Comparison of ENCODE assay signal across 1 cellular context in the genomic region with DNA sequence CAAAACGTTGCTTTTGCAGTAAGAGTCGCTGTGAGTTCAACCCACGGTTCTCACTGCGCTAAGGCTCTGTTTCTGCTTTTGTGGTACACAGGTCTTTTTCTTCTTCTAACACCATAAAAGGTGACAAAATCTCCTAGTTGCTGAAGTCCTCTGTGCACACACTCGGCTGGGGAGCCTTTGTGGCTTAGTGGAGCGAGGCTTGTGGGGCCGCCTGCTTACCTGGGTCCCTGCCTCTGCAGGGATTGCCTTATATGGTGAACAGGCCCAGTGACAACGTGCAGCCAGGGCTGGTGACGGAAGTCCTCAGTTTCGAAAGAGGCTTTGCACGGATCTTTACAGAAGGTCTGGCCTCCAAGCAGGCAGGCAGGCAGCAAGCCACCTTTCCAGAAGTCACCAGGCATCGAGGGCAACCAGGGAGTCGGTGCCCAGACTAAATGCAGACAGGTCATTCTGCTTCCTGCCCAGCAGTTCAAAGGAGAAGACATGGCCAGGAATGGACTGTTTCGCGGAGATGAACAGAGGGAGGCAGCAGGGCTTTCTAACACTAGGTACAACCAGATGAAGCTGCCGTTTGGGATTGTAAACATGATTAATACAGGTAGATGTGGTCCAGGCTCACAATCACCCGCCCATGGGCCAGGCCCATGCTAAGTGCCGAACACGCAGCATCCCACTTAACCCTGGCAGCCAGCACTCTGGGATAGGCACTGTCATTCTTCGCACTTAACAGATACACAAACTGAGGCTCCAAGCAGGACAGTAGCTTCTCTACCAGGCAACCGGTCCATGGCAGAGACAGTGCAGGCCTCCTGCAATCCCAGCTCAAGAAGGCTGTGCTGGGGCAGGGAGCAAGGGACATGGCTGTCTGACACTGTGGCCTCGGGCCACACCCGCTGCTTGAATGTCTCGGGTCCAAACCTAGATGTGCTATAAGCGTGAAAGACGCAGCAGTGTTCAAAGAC.
TF ChIP-seq lines count a peak whose summit lies in the region.

No MANE protein-coding gene starts in this region.

TF ChIP-seq in K562, 482 proteins besides CTCF, POLR2A, EP300 and RAD21 (continued from another document):
- no peak for TF ChIP-seq JUNB (CRISPR knock-in tag; conservative IDR thresholded peaks at IDR 0.05)
- no peak for TF ChIP-seq STAT5B (CRISPR knock-in tag; IDR thresholded peaks at IDR 0.05)
- no peak for TF ChIP-seq MIER1 (IDR thresholded peaks at IDR 0.05; ENCODE audit: low read depth)
- 0 out of 2 replicates have a peak, but pooled peaks have one; percentile 46 for TF ChIP-seq MYNN (IDR thresholded peaks at IDR 0.05)
- no peak for TF ChIP-seq MYNN (CRISPR knock-in tag; IDR thresholded peaks at IDR 0.05)
- TF ChIP-seq BCOR (IDR thresholded peaks at IDR 0.05): peak; percentile 81
- TF ChIP-seq, protein P1, sequence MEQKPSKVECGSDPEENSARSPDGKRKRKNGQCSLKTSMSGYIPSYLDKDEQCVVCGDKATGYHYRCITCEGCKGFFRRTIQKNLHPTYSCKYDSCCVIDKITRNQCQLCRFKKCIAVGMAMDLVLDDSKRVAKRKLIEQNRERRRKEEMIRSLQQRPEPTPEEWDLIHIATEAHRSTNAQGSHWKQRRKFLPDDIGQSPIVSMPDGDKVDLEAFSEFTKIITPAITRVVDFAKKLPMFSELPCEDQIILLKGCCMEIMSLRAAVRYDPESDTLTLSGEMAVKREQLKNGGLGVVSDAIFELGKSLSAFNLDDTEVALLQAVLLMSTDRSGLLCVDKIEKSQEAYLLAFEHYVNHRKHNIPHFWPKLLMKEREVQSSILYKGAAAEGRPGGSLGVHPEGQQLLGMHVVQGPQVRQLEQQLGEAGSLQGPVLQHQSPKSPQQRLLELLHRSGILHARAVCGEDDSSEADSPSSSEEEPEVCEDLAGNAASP (IDR thresholded peaks at IDR 0.05): no peak
- TF ChIP-seq CREM (IDR thresholded peaks at IDR 0.05; ENCODE audit: low read depth): no peak
- no peak for TF ChIP-seq ILF3 (IDR thresholded peaks at IDR 0.05; ENCODE audit: borderline replicate concordance)
- no peak for TF ChIP-seq MED1 (CRISPR knock-in tag; IDR thresholded peaks at IDR 0.05; ENCODE audit: borderline replicate concordance)
- no peak for TF ChIP-seq KDM2B (CRISPR knock-in tag; IDR thresholded peaks at IDR 0.05)
- 0 out of 2 replicates have a peak, but pooled peaks have one; percentile 35 for TF ChIP-seq HDAC2 (IDR thresholded peaks at IDR 0.05)
- no peak for TF ChIP-seq SRSF7 (optimal IDR thresholded peaks at IDR 0.05; ENCODE audit: low read depth, low read length)
- TF ChIP-seq ZNF3 (CRISPR knock-in tag; IDR thresholded peaks at IDR 0.05): no peak
- TF ChIP-seq, protein P2, sequence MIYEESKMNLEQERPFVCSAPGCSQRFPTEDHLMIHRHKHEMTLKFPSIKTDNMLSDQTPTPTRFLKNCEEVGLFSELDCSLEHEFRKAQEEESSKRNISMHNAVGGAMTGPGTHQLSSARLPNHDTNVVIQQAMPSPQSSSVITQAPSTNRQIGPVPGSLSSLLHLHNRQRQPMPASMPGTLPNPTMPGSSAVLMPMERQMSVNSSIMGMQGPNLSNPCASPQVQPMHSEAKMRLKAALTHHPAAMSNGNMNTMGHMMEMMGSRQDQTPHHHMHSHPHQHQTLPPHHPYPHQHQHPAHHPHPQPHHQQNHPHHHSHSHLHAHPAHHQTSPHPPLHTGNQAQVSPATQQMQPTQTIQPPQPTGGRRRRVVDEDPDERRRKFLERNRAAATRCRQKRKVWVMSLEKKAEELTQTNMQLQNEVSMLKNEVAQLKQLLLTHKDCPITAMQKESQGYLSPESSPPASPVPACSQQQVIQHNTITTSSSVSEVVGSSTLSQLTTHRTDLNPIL (CRISPR knock-in tag; IDR thresholded peaks at IDR 0.05): no peak
- no peak for TF ChIP-seq COPS2 (conservative IDR thresholded peaks at IDR 0.05)
- no peak for TF ChIP-seq ZSCAN32 (CRISPR knock-in tag; IDR thresholded peaks at IDR 0.05)
- TF ChIP-seq, protein P3, sequence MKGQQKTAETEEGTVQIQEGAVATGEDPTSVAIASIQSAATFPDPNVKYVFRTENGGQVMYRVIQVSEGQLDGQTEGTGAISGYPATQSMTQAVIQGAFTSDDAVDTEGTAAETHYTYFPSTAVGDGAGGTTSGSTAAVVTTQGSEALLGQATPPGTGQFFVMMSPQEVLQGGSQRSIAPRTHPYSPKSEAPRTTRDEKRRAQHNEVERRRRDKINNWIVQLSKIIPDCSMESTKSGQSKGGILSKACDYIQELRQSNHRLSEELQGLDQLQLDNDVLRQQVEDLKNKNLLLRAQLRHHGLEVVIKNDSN (CRISPR knock-in tag; IDR thresholded peaks at IDR 0.05): no peak
- TF ChIP-seq ZNF696 (CRISPR knock-in tag; conservative IDR thresholded peaks at IDR 0.05): no peak
- TF ChIP-seq, protein P4, sequence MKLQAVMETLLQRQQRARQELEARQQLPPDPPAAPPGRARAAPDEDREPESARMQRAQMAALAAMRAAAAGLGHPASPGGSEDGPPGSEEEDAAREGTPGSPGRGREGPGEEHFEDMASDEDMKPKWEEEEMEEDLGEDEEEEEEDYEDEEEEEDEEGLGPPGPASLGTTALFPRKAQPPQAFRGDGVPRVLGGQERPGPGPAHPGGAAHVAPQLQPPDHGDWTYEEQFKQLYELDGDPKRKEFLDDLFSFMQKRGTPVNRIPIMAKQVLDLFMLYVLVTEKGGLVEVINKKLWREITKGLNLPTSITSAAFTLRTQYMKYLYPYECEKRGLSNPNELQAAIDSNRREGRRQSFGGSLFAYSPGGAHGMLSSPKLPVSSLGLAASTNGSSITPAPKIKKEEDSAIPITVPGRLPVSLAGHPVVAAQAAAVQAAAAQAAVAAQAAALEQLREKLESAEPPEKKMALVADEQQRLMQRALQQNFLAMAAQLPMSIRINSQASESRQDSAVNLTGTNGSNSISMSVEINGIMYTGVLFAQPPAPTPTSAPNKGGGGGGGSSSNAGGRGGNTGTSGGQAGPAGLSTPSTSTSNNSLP (IDR thresholded peaks at IDR 0.05; ENCODE audit: borderline replicate concordance, low read depth, low read length): no peak
- TF ChIP-seq, protein P5, sequence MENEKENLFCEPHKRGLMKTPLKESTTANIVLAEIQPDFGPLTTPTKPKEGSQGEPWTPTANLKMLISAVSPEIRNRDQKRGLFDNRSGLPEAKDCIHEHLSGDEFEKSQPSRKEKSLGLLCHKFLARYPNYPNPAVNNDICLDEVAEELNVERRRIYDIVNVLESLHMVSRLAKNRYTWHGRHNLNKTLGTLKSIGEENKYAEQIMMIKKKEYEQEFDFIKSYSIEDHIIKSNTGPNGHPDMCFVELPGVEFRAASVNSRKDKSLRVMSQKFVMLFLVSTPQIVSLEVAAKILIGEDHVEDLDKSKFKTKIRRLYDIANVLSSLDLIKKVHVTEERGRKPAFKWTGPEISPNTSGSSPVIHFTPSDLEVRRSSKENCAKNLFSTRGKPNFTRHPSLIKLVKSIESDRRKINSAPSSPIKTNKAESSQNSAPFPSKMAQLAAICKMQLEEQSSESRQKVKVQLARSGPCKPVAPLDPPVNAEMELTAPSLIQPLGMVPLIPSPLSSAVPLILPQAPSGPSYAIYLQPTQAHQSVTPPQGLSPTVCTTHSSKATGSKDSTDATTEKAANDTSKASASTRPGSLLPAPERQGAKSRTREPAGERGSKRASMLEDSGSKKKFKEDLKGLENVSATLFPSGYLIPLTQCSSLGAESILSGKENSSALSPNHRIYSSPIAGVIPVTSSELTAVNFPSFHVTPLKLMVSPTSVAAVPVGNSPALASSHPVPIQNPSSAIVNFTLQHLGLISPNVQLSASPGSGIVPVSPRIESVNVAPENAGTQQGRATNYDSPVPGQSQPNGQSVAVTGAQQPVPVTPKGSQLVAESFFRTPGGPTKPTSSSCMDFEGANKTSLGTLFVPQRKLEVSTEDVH (IDR thresholded peaks at IDR 0.05; ENCODE audit: low read depth, partially characterized antibody): no peak
- peak; percentile 61 for TF ChIP-seq CEBPB (tag; IDR thresholded peaks at IDR 0.05)
- TF ChIP-seq PRPF4 (IDR thresholded peaks at IDR 0.05; ENCODE audit: insufficient read depth, low read depth, low read length, poor library complexity, severe bottlenecking): no peak
- TF ChIP-seq, protein P6, sequence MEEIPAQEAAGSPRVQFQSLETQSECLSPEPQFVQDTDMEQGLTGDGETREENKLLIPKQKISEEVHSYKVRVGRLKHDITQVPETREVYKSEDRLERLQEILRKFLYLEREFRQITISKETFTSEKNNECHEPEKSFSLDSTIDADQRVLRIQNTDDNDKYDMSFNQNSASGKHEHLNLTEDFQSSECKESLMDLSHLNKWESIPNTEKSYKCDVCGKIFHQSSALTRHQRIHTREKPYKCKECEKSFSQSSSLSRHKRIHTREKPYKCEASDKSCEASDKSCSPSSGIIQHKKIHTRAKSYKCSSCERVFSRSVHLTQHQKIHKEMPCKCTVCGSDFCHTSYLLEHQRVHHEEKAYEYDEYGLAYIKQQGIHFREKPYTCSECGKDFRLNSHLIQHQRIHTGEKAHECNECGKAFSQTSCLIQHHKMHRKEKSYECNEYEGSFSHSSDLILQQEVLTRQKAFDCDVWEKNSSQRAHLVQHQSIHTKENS (CRISPR knock-in tag; IDR thresholded peaks at IDR 0.05): no peak
- TF ChIP-seq, protein P7, sequence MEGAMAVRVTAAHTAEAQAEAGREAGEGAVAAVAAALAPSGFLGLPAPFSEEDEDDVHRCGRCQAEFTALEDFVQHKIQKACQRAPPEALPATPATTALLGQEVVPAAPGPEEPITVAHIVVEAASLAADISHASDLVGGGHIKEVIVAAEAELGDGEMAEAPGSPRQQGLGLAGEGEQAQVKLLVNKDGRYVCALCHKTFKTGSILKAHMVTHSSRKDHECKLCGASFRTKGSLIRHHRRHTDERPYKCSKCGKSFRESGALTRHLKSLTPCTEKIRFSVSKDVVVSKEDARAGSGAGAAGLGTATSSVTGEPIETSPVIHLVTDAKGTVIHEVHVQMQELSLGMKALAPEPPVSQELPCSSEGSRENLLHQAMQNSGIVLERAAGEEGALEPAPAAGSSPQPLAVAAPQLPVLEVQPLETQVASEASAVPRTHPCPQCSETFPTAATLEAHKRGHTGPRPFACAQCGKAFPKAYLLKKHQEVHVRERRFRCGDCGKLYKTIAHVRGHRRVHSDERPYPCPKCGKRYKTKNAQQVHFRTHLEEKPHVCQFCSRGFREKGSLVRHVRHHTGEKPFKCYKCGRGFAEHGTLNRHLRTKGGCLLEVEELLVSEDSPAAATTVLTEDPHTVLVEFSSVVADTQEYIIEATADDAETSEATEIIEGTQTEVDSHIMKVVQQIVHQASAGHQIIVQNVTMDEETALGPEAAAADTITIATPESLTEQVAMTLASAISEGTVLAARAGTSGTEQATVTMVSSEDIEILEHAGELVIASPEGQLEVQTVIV (CRISPR knock-in tag; IDR thresholded peaks at IDR 0.05; ENCODE audit: borderline replicate concordance): no peak
- TF ChIP-seq, protein P8, sequence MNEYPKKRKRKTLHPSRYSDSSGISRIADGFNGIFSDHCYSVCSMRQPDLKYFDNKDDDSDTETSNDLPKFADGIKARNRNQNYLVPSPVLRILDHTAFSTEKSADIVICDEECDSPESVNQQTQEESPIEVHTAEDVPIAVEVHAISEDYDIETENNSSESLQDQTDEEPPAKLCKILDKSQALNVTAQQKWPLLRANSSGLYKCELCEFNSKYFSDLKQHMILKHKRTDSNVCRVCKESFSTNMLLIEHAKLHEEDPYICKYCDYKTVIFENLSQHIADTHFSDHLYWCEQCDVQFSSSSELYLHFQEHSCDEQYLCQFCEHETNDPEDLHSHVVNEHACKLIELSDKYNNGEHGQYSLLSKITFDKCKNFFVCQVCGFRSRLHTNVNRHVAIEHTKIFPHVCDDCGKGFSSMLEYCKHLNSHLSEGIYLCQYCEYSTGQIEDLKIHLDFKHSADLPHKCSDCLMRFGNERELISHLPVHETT (CRISPR knock-in tag; conservative IDR thresholded peaks at IDR 0.05 in 1 of 2, IDR thresholded peaks at IDR 0.05 in 1 of 2): no peak
- 0 out of 2 replicates have a peak, but pooled peaks have one; percentile 29 for TF ChIP-seq SMARCA5 (IDR thresholded peaks at IDR 0.05)
- peak; percentile 53; the same call in 1 of the 2 replicates for TF ChIP-seq ADNP (tag; IDR thresholded peaks at IDR 0.05)
- no peak for TF ChIP-seq CBFA2T3 (IDR thresholded peaks at IDR 0.05)
- TF ChIP-seq CBX3 (IDR thresholded peaks at IDR 0.05; ENCODE audit: borderline replicate concordance in 1 of 2, low read length in 2 of 2): no peak
- no peak for TF ChIP-seq SRSF1 (IDR thresholded peaks at IDR 0.05; ENCODE audit: low read depth, low read length)
- TF ChIP-seq GTF2A2 (tag; IDR thresholded peaks at IDR 0.05): no peak
- no peak for TF ChIP-seq HMGN3 (IDR thresholded peaks at IDR 0.05; ENCODE audit: borderline replicate concordance, extremely low read depth, insufficient read length, low read depth, low read length)
- no peak for TF ChIP-seq MTF1 (CRISPR knock-in tag; IDR thresholded peaks at IDR 0.05; ENCODE audit: borderline replicate concordance)
- TF ChIP-seq NELFE (IDR thresholded peaks at IDR 0.05; ENCODE audit: insufficient read depth, insufficient read length): no peak
- 0 out of 2 replicates have a peak, but pooled peaks have one; percentile 13 for TF ChIP-seq L3MBTL2 (IDR thresholded peaks at IDR 0.05)
- TF ChIP-seq NFXL1 (CRISPR knock-in tag; IDR thresholded peaks at IDR 0.05): no peak
- TF ChIP-seq BRCA1 (IDR thresholded peaks at IDR 0.05): no peak
- TF ChIP-seq BRCA1 (CRISPR knock-in tag; IDR thresholded peaks at IDR 0.05): no peak
- no peak for TF ChIP-seq MCM5 (IDR thresholded peaks at IDR 0.05; ENCODE audit: low read depth)
- no peak for TF ChIP-seq ZNF174 (CRISPR knock-in tag; IDR thresholded peaks at IDR 0.05)
- TF ChIP-seq ZSCAN29 (IDR thresholded peaks at IDR 0.05): no peak
- TF ChIP-seq RBM25 (IDR thresholded peaks at IDR 0.05; ENCODE audit: low read depth, low read length, severe bottlenecking): peak; percentile 71
- TF ChIP-seq, protein P9, sequence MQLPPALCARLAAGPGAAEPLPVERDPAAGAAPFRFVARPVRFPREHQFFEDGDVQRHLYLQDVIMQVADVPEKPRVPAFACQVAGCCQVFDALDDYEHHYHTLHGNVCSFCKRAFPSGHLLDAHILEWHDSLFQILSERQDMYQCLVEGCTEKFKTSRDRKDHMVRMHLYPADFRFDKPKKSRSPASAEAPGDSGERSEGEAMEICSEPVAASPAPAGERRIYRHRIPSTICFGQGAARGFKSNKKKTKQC (CRISPR knock-in tag; IDR thresholded peaks at IDR 0.05): no peak
- TF ChIP-seq SMC3 (conservative IDR thresholded peaks at IDR 0.05; ENCODE audit: insufficient read depth, low read depth, low read length): no peak
- TF ChIP-seq SRF (CRISPR knock-in tag; IDR thresholded peaks at IDR 0.05): peak; percentile 56 to 93; a peak in 3 of 4 replicates
- TF ChIP-seq ZKSCAN1 (IDR thresholded peaks at IDR 0.05; ENCODE audit: low read depth, low read length): no peak
